1 cellular context compared by ENCODE assay signal in the genomic region with DNA sequence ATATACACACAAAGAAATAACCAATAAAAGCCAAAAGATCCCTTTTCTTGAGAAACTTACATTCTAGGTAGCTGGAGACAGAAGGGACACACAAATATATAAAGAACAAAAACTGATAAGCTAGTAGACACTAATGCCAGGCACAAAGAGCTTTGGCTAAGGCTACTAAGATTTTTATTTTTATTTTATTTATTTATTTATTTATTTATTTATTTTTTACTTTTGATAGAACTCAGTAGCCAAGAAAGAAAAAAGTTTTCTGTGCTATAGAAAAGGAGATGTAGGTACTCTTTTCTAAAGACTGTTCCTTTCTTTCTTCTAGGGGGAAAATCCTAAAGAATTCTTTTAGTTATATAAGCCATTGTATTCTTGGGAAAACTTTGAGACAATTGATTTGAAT.
TF ChIP-seq lines count a peak whose summit lies in the region.

No MANE protein-coding gene starts in this region.

TF ChIP-seq in HEK293, 187 proteins besides CTCF, POLR2A, EP300 and RAD21 (continued from another document and continues in another):
- TF ChIP-seq ZIC2 (tag by site-specific recombination; IDR thresholded peaks at IDR 0.05) (no peak), ZNF561 (tag by site-specific recombination; IDR thresholded peaks at IDR 0.05; ENCODE audit: borderline replicate concordance) (no peak), GLIS1 (tag by site-specific recombination; IDR thresholded peaks at IDR 0.05) (no peak), ZNF621 (tag by site-specific recombination; IDR thresholded peaks at IDR 0.05) (no peak), ZNF239 (tag by site-specific recombination; IDR thresholded peaks at IDR 0.05) (no peak), HOXD13 (CRISPR knock-in tag; IDR thresholded peaks at IDR 0.05; ENCODE audit: borderline replicate concordance) (no peak), ZNF623 (tag by site-specific recombination; IDR thresholded peaks at IDR 0.05) (peak; percentile 59), ZNF175 (tag by site-specific recombination; IDR thresholded peaks at IDR 0.05) (no peak), ZNF664 (tag by site-specific recombination; IDR thresholded peaks at IDR 0.05) (no peak), ZNF391 (tag by site-specific recombination; IDR thresholded peaks at IDR 0.05; ENCODE audit: borderline replicate concordance, low read depth) (no peak), ZNF266 (tag by site-specific recombination; IDR thresholded peaks at IDR 0.05; ENCODE audit: low read depth) (peak; percentile 22; the same call in 1 of the 2 replicates), SCRT2 (tag by site-specific recombination; IDR thresholded peaks at IDR 0.05) (no peak), ZNF174 (tag by site-specific recombination; IDR thresholded peaks at IDR 0.05) (no peak), ZNF521 (tag by site-specific recombination; IDR thresholded peaks at IDR 0.05) (no peak), ZNF274 (IDR thresholded peaks at IDR 0.05; ENCODE audit: low read length) (no peak), ZNF274 (tag by site-specific recombination; IDR thresholded peaks at IDR 0.05; ENCODE audit: borderline replicate concordance) (no peak), ZBTB8A (tag by site-specific recombination; IDR thresholded peaks at IDR 0.05) (peak; percentile 56; the same call in 1 of the 2 replicates), INSM2 (tag by site-specific recombination; IDR thresholded peaks at IDR 0.05) (no peak), ZSCAN23 (tag by site-specific recombination; IDR thresholded peaks at IDR 0.05) (no peak), ZNF133 (tag by site-specific recombination; IDR thresholded peaks at IDR 0.05) (no peak), ZNF394 (tag by site-specific recombination; IDR thresholded peaks at IDR 0.05; ENCODE audit: borderline replicate concordance) (peak; percentile 91), ZNF624 (tag by site-specific recombination; IDR thresholded peaks at IDR 0.05) (no peak), ZNF555 (tag by site-specific recombination; conservative IDR thresholded peaks at IDR 0.05) (peak; percentile 64), ZNF701 (tag by site-specific recombination; IDR thresholded peaks at IDR 0.05) (no peak), SP2 (tag by site-specific recombination; IDR thresholded peaks at IDR 0.05) (no peak), GLI2 (tag by site-specific recombination; IDR thresholded peaks at IDR 0.05; ENCODE audit: borderline replicate concordance, low read depth) (no peak), ZNF10 (tag by site-specific recombination; IDR thresholded peaks at IDR 0.05) (no peak), ZNF302 (tag by site-specific recombination; IDR thresholded peaks at IDR 0.05; ENCODE audit: low read depth) (no peak), SETDB1 (IDR thresholded peaks at IDR 0.05; ENCODE audit: insufficient read length, low read length) (no peak), ZBTB1 (tag by site-specific recombination; IDR thresholded peaks at IDR 0.05) (no peak), ZNF426 (tag by site-specific recombination; IDR thresholded peaks at IDR 0.05) (peak; percentile 69), ZNF549 (tag by site-specific recombination; IDR thresholded peaks at IDR 0.05) (no peak), ZNF248 (tag by site-specific recombination; IDR thresholded peaks at IDR 0.05) (no peak), ZBTB7A (tag by site-specific recombination; IDR thresholded peaks at IDR 0.05; ENCODE audit: low read depth) (no peak)
- TF ChIP-seq, protein P1, sequence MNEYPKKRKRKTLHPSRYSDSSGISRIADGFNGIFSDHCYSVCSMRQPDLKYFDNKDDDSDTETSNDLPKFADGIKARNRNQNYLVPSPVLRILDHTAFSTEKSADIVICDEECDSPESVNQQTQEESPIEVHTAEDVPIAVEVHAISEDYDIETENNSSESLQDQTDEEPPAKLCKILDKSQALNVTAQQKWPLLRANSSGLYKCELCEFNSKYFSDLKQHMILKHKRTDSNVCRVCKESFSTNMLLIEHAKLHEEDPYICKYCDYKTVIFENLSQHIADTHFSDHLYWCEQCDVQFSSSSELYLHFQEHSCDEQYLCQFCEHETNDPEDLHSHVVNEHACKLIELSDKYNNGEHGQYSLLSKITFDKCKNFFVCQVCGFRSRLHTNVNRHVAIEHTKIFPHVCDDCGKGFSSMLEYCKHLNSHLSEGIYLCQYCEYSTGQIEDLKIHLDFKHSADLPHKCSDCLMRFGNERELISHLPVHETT (tag by site-specific recombination; IDR thresholded peaks at IDR 0.05) = no peak
- TF ChIP-seq, protein P2, sequence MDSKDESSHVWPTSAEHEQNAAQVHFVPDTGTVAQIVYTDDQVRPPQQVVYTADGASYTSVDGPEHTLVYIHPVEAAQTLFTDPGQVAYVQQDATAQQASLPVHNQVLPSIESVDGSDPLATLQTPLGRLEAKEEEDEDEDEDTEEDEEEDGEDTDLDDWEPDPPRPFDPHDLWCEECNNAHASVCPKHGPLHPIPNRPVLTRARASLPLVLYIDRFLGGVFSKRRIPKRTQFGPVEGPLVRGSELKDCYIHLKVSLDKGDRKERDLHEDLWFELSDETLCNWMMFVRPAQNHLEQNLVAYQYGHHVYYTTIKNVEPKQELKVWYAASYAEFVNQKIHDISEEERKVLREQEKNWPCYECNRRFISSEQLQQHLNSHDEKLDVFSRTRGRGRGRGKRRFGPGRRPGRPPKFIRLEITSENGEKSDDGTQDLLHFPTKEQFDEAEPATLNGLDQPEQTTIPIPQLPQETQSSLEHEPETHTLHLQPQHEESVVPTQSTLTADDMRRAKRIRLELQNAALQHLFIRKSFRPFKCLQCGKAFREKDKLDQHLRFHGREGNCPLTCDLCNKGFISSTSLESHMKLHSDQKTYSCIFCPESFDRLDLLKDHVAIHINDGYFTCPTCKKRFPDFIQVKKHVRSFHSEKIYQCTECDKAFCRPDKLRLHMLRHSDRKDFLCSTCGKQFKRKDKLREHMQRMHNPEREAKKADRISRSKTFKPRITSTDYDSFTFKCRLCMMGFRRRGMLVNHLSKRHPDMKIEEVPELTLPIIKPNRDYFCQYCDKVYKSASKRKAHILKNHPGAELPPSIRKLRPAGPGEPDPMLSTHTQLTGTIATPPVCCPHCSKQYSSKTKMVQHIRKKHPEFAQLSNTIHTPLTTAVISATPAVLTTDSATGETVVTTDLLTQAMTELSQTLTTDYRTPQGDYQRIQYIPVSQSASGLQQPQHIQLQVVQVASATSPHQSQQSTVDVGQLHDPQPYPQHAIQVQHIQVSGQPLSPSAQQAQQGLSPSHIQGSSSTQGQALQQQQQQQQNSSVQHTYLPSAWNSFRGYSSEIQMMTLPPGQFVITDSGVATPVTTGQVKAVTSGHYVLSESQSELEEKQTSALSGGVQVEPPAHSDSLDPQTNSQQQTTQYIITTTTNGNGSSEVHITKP (tag by site-specific recombination; IDR thresholded peaks at IDR 0.05) = no peak
- TF ChIP-seq, protein P3, sequence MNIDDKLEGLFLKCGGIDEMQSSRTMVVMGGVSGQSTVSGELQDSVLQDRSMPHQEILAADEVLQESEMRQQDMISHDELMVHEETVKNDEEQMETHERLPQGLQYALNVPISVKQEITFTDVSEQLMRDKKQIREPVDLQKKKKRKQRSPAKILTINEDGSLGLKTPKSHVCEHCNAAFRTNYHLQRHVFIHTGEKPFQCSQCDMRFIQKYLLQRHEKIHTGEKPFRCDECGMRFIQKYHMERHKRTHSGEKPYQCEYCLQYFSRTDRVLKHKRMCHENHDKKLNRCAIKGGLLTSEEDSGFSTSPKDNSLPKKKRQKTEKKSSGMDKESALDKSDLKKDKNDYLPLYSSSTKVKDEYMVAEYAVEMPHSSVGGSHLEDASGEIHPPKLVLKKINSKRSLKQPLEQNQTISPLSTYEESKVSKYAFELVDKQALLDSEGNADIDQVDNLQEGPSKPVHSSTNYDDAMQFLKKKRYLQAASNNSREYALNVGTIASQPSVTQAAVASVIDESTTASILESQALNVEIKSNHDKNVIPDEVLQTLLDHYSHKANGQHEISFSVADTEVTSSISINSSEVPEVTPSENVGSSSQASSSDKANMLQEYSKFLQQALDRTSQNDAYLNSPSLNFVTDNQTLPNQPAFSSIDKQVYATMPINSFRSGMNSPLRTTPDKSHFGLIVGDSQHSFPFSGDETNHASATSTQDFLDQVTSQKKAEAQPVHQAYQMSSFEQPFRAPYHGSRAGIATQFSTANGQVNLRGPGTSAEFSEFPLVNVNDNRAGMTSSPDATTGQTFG (tag by site-specific recombination; IDR thresholded peaks at IDR 0.05; ENCODE audit: borderline replicate concordance) = no peak
- TF ChIP-seq, protein P4, sequence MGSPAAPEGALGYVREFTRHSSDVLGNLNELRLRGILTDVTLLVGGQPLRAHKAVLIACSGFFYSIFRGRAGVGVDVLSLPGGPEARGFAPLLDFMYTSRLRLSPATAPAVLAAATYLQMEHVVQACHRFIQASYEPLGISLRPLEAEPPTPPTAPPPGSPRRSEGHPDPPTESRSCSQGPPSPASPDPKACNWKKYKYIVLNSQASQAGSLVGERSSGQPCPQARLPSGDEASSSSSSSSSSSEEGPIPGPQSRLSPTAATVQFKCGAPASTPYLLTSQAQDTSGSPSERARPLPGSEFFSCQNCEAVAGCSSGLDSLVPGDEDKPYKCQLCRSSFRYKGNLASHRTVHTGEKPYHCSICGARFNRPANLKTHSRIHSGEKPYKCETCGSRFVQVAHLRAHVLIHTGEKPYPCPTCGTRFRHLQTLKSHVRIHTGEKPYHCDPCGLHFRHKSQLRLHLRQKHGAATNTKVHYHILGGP (tag by site-specific recombination; IDR thresholded peaks at IDR 0.05) = no peak
- TF ChIP-seq, protein P5, sequence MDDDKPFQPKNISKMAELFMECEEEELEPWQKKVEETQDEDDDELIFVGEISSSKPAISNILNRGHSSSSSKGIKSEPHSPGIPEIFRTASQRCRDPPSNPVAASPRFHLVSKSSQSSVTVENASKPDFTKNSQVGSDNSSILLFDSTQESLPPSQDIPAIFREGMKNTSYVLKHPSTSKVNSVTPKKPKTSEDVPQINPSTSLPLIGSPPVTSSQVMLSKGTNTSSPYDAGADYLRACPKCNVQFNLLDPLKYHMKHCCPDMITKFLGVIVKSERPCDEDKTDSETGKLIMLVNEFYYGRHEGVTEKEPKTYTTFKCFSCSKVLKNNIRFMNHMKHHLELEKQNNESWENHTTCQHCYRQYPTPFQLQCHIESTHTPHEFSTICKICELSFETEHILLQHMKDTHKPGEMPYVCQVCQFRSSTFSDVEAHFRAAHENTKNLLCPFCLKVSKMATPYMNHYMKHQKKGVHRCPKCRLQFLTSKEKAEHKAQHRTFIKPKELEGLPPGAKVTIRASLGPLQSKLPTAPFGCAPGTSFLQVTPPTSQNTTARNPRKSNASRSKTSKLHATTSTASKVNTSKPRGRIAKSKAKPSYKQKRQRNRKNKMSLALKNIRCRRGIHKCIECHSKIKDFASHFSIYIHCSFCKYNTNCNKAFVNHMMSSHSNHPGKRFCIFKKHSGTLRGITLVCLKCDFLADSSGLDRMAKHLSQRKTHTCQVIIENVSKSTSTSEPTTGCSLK (tag by site-specific recombination; IDR thresholded peaks at IDR 0.05) = no peak
- TF ChIP-seq, protein P6, sequence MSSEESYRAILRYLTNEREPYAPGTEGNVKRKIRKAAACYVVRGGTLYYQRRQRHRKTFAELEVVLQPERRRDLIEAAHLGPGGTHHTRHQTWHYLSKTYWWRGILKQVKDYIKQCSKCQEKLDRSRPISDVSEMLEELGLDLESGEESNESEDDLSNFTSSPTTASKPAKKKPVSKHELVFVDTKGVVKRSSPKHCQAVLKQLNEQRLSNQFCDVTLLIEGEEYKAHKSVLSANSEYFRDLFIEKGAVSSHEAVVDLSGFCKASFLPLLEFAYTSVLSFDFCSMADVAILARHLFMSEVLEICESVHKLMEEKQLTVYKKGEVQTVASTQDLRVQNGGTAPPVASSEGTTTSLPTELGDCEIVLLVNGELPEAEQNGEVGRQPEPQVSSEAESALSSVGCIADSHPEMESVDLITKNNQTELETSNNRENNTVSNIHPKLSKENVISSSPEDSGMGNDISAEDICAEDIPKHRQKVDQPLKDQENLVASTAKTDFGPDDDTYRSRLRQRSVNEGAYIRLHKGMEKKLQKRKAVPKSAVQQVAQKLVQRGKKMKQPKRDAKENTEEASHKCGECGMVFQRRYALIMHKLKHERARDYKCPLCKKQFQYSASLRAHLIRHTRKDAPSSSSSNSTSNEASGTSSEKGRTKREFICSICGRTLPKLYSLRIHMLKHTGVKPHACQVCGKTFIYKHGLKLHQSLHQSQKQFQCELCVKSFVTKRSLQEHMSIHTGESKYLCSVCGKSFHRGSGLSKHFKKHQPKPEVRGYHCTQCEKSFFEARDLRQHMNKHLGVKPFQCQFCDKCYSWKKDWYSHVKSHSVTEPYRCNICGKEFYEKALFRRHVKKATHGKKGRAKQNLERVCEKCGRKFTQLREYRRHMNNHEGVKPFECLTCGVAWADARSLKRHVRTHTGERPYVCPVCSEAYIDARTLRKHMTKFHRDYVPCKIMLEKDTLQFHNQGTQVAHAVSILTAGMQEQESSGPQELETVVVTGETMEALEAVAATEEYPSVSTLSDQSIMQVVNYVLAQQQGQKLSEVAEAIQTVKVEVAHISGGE (tag by site-specific recombination; conservative IDR thresholded peaks at IDR 0.05; ENCODE audit: low read depth) = peak; percentile 63
- TF ChIP-seq, protein P7, sequence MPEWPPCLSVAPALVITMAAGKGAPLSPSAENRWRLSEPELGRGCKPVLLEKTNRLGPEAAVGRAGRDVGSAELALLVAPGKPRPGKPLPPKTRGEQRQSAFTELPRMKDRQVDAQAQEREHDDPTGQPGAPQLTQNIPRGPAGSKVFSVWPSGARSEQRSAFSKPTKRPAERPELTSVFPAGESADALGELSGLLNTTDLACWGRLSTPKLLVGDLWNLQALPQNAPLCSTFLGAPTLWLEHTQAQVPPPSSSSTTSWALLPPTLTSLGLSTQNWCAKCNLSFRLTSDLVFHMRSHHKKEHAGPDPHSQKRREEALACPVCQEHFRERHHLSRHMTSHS (tag by site-specific recombination; IDR thresholded peaks at IDR 0.05) = no peak
